In the genomic region with DNA sequence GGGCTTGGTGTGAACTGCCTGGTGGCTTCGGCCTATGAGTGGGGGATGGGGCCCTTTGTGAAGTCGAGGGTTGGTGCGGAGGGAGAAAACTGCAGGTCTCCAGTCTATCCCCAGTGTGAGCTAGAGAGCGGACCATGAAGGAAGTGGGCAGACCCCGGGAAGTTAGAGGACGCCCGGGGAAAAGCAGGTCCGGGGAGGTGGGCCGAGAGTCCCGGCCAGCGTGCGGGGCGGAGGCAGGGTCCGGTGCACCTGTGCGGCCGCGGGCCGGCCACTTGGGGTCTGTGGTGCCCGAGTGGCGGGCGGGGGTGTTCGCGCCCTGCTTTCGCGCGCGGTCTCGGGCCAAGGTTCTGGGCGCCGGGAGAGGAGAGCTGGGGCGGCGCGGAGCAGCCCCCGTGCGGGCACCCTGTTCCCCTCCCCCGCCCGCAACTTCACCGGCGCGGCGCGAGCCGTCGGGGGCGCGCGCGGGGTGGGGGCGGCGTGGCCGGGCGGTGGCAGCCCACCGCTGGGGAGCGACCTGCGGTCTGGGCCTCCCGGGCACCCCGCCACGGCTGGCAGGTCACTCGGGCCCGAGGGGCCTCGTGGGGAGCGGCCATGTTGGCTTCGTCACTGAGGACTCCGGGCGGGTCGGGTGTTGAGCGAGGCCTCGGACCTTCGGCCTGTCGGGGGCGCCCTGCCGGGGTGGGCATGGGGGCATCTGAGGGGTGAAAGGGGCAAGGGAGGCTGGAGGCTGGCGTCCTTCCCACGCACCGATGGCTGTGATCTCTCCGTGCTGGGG, we compare ENCODE assay signal across 8 cellular contexts. TPM values are rescaled to one million over a fixed set of nuclear protein-coding genes. Genes with fewer than 3 reads are reported as not detected.
DNase-seq lines count a peak whose midpoint lies in the region; ATAC-seq, FAIRE-seq and TF ChIP-seq lines count a peak whose summit lies in the region.

No MANE protein-coding gene starts in this region.

- peak; percentile 36 for TF ChIP-seq CTCF in BJ (IDR thresholded peaks at IDR 0.05; ENCODE audit: insufficient read depth, low read depth, low read length)
- no peak for TF ChIP-seq CTCF in WTC11 (IDR thresholded peaks at IDR 0.05)
- TF ChIP-seq CTCF in keratinocyte (optimal IDR thresholded peaks at IDR 0.05 in 1 of 3, IDR thresholded peaks at IDR 0.05 in 1 of 3, conservative IDR thresholded peaks at IDR 0.05 in 1 of 3; ENCODE audit: extremely low read depth in 1 of 3, insufficient read depth in 2 of 3, low read length in 3 of 3): peak in 1 of 3 experiments; percentile 32

- H3K27me3 Mint-ChIP-seq in IgD-negative memory B cell: no peaks in the 10 kb centered on the region
- no peaks in the 10 kb centered on the region; the same call in 1 of the 2 replicates for H3K27me3 Mint-ChIP-seq in WTC11 (ENCODE audit: low read depth)

- no peak for FAIRE-seq in keratinocyte (lab: Jason Lieb, UNC)

- dilution Hi-C loops in keratinocyte (cut with MboI; ENCODE audit: extremely low pct_ligation_motif_present, low sequenced_read_pairs): no loop called here

- ATAC-seq in GM19351 (IDR thresholded peaks at IDR 0.05; ENCODE audit: unreplicated experiment) (peak; percentile 28), WTC11 (peak; percentile 77)

- H3K4me3 ChIP-seq in BJ (ENCODE audit: low read depth, low read length): peak overlapping the region; percentile 56
- peak overlapping the region; percentile 50 to 87 (median 76) for H3K4me3 ChIP-seq in keratinocyte (ENCODE audit: control insufficient read depth in 2 of 3, extremely low read depth in 1 of 3, insufficient read depth in 2 of 3, low read depth in 1 of 3, low read length in 3 of 3)

- peak overlapping the region; percentile 95 to 99 (median 99) for H3K27ac Mint-ChIP-seq in IgD-negative memory B cell
- peak overlapping the region; percentile 97 for H3K27ac Mint-ChIP-seq in WTC11

- peaks cover 0 to 2% (median 0%) of the 10 kb centered on the region in 3 donors for H3K9me3 Mint-ChIP-seq in IgD-negative memory B cell
- no peaks in the 10 kb centered on the region for H3K9me3 Mint-ChIP-seq in WTC11

- POLR2A ChIA-PET in BJ (lab: Charles Lee): no interaction called here
- POLR2A ChIA-PET in WTC11 (lab: Charles Lee): interaction anchor here (0.6 to 1.4 kb wide), 4 partner anchors 24 to 705 kb away, joined by 3 to 5 read pairs (median 4); partner anchors contain the start of genes NKIRAS1 and RPL15

- no peaks in the 10 kb centered on the region for H3K9me3 ChIP-seq in keratinocyte (ENCODE audit: control insufficient read depth, low read depth, low read length)

- CTCF ChIA-PET in BJ (lab: Yijun Ruan, JAX): no interaction called here
- CTCF ChIA-PET in WTC11 (lab: Charles Lee): interaction anchor here (0.8 to 1.1 kb wide), 2 partner anchors 24 to 64 kb away, joined by 3 read pairs; no protein-coding TSS in a partner anchor

- peaks cover 43% of the 10 kb centered on the region for H3K4me1 ChIP-seq in keratinocyte (ENCODE audit: control insufficient read depth, extremely low read depth, insufficient read depth, low read length)

- peak overlapping the region; percentile 87 for H3K27ac ChIP-seq in keratinocyte (ENCODE audit: control insufficient read depth, insufficient read depth, low read length)

- peaks cover 49 to 54% (median 54%) of the 10 kb centered on the region in 3 donors for H3K4me1 Mint-ChIP-seq in IgD-negative memory B cell
- H3K4me1 Mint-ChIP-seq in WTC11: peaks cover 54% of the 10 kb centered on the region

- peak overlapping the region; percentile 87 for H3K9ac ChIP-seq in keratinocyte (ENCODE audit: control insufficient read depth, extremely low read depth, insufficient read depth, low read length)

- no peaks in the 10 kb centered on the region for H3K27me3 ChIP-seq in BJ (ENCODE audit: control insufficient read depth, insufficient read depth, low read length)
- no peaks in the 10 kb centered on the region for H3K27me3 ChIP-seq in keratinocyte (ENCODE audit: control insufficient read depth, extremely low read depth, insufficient read depth, low read length)

- H3K4me3 Mint-ChIP-seq in IgD-negative memory B cell: peak overlapping the region; percentile 98 to 99 (median 99)
- peak overlapping the region; percentile 97 for H3K4me3 Mint-ChIP-seq in WTC11

- peaks cover 66% of the 10 kb centered on the region for H3K79me2 ChIP-seq in keratinocyte (ENCODE audit: control insufficient read depth, insufficient read depth, low read length)

- H4K20me1 ChIP-seq in keratinocyte (ENCODE audit: control insufficient read depth, extremely low read depth, insufficient read depth, low read length): no peaks in the 10 kb centered on the region

- H2AFZ ChIP-seq in keratinocyte (ENCODE audit: control insufficient read depth, low read length): peak overlapping the region; percentile 87

- DNase-seq in BJ (ENCODE audit: low read depth) (no peak), WTC11 (ENCODE audit: low spot score) (peak; percentile 66), keratinocyte (ENCODE audit: low read depth, low spot score) (no peak), NCI-H1694 (lab: John Stamatoyannopoulos, UW) (no peak)
- DNase-seq in central memory CD4-positive, alpha-beta T cell: peak; percentile 34
- DNase-seq in stimulated activated CD4-positive, alpha-beta T cell treated with anti-CD3 and anti-CD28 coated beads, Interleukin-15, amount 100 ng/mL, for 1 hour (ENCODE audit: low read depth in 1 of 2, low spot score in 1 of 2): peak; percentile 11 to 32

- H3K9me1 ChIP-seq in keratinocyte (ENCODE audit: control insufficient read depth, extremely low read depth, insufficient read depth, low read length): no peaks in the 10 kb centered on the region

- peak overlapping the region; percentile 100 for H3K4me2 ChIP-seq in keratinocyte (ENCODE audit: control insufficient read depth, extremely low read depth, insufficient read depth, low read depth, low read length)

- H3K36me3 Mint-ChIP-seq in IgD-negative memory B cell: no peaks in the 10 kb centered on the region
- peaks cover 34% of the 10 kb centered on the region for H3K36me3 Mint-ChIP-seq in WTC11

- no peaks in the 10 kb centered on the region; the same call in 1 of the 2 replicates for H3K36me3 ChIP-seq in BJ (ENCODE audit: control insufficient read depth, insufficient read depth, low read length)
- H3K36me3 ChIP-seq in keratinocyte (ENCODE audit: control insufficient read depth in 2 of 2, extremely low read depth in 1 of 2, insufficient read depth in 2 of 2, low read length in 2 of 2): peaks cover 0 to 3% of the 10 kb centered on the region in 2 experiments

TF ChIP-seq in WTC11, 78 proteins besides CTCF, POLR2A, EP300 and RAD21 (continues in another document):
- TF ChIP-seq ZBTB21 (CRISPR knock-in tag; IDR thresholded peaks at IDR 0.05; ENCODE audit: borderline replicate concordance): peak; percentile 55; the same call in 1 of the 2 replicates
- TF ChIP-seq NFATC4 (CRISPR knock-in tag; IDR thresholded peaks at IDR 0.05): peak; percentile 60; the same call in 1 of the 2 replicates
- 0 out of 2 replicates have a peak, but pooled peaks have one; percentile 28 for TF ChIP-seq ZNF671 (CRISPR knock-in tag; IDR thresholded peaks at IDR 0.05)
- TF ChIP-seq TEAD1 (CRISPR knock-in tag; IDR thresholded peaks at IDR 0.05): no peak
- peak; percentile 54; the same call in 1 of the 2 replicates for TF ChIP-seq ZBTB43 (CRISPR knock-in tag; IDR thresholded peaks at IDR 0.05)
- peak; percentile 39; the same call in 1 of the 2 replicates for TF ChIP-seq SP1 (CRISPR knock-in tag; conservative IDR thresholded peaks at IDR 0.05)
- no peak; the same call in 1 of the 2 replicates for TF ChIP-seq E2F5 (CRISPR knock-in tag; IDR thresholded peaks at IDR 0.05)
- 0 out of 2 replicates have a peak, but pooled peaks have one; percentile 20 for TF ChIP-seq NFYB (CRISPR knock-in tag; conservative IDR thresholded peaks at IDR 0.05; ENCODE audit: low read depth)
- peak; percentile 23; the same call in 1 of the 2 replicates for TF ChIP-seq USF2 (CRISPR knock-in tag; IDR thresholded peaks at IDR 0.05)

RNA-seq across cellular contexts. Expression of gene UBE2E1, which starts 4.8 kb away (rescaled TPM):
- polyA plus RNA-seq in BJ (2011; rRNA removed) (70.0 and 135 TPM in 2 replicates), IgD-negative memory B cell (17.0 TPM), keratinocyte (87.7 to 205 TPM (median 150 TPM) in 3 replicates)
- polyA minus RNA-seq in BJ (2011; rRNA and poly(A)+ RNA removed): 26.8 and 40.1 TPM in 2 replicates
- 115 to 124 TPM (median 121 TPM) in 3 replicates for total RNA-seq in WTC11 (2021)
- 20.5 TPM for polyA plus RNA-seq in keratinocyte (2011; ENCODE audit: low read depth)
- 102 and 226 TPM in 2 replicates for polyA plus RNA-seq in keratinocyte (2011; cell fraction: cytosol; rRNA removed)
- 95.5 and 114 TPM in 2 replicates for polyA plus RNA-seq in keratinocyte (2011; cell fraction: nucleus; rRNA removed)
- 92.3 and 105 TPM in 2 replicates for polyA plus RNA-seq in keratinocyte (2012; ENCODE audit: low replicate concordance)
- polyA minus RNA-seq in keratinocyte: 23.1 to 52.2 TPM (median 50.2 TPM) in 3 replicates
- polyA minus RNA-seq in keratinocyte (2011; cell fraction: cytosol; rRNA and poly(A)+ RNA removed): 54.5 TPM
- 25.0 and 54.0 TPM in 2 replicates for polyA minus RNA-seq in keratinocyte (2011; cell fraction: nucleus; rRNA and poly(A)+ RNA removed)

Comparison
In these comparisons a context has a peak if more than half of its experiments do, and no peak if none do; other contexts are left out.
1. DNase-seq: peak in WTC11 (single experiment), central memory CD4-positive, alpha-beta T cell (single experiment) and stimulated activated CD4-positive, alpha-beta T cell treated with anti-CD3 and anti-CD28 coated beads, Interleukin-15, amount 100 ng/mL, for 1 hour (2 of 2); none in BJ (single experiment), keratinocyte (single experiment) and NCI-H1694 (single experiment).